10 cellular contexts compared by ENCODE assay signal in the genomic region with DNA sequence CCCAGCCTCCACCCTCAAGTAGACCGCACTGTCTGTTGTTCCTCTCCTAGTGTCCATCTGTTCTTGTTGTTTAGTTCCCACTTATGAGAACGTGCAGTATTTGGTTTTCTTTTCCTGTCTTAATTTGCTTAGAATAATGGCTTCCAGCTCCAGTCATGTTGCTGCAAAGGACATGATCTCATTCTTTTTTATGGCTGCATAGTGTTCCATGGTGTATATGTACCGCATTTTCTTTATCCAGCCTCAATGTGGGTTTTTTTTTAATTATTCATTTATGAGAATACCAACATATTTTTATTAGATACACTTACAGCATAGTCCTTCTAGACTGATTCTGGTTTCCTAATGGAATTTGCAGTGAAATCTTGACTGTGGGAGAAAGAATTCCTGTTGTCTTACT. TPM values are rescaled to one million over a fixed set of nuclear protein-coding genes. Genes with fewer than 3 reads are reported as not detected.
DNase-seq lines count a peak whose midpoint lies in the region; ATAC-seq, FAIRE-seq and TF ChIP-seq lines count a peak whose summit lies in the region.
"Had no signal": no experiment of that assay in that cellular context is flagged by ENCODE, and none has a peak within 500 bp of the region (broad histone marks: within the 10 kb centered on the region; RNA-seq: fewer than 3 reads in every experiment).

No MANE protein-coding gene starts in this region.

- H3K27ac Mint-ChIP-seq in Calu3 (ENCODE audit: unreplicated experiment): peak overlapping the region; percentile 58
- H3K27ac Mint-ChIP-seq in activated naive CD8-positive, alpha-beta T cell treated with anti-CD3 and anti-CD28 coated beads, Interleukin-2, amount 50 U/mL, for 24 hours: peak overlapping the region; percentile 89
- H3K27ac Mint-ChIP-seq in natural killer cell treated with Interleukin-12 subunit alpha and Interleukin-12 subunit beta and Interleukin-15 and Interleukin-18, amount 100 ng/mL, for 72 hours: peak overlapping the region; percentile 77 to 93

- TF ChIP-seq CTCF in Calu3 (IDR thresholded peaks at IDR 0.05; ENCODE audit: unreplicated experiment): no peak
- no peak for TF ChIP-seq CTCF in sigmoid colon (IDR thresholded peaks at IDR 0.05)
- no peak for TF ChIP-seq CTCF in kidney (IDR thresholded peaks at IDR 0.05; ENCODE audit: borderline replicate concordance, extremely low read depth, insufficient read depth)

- peak overlapping the region; percentile 87 for H3K4me3 Mint-ChIP-seq in Calu3 (ENCODE audit: low read depth, unreplicated experiment)
- H3K4me3 Mint-ChIP-seq in activated naive CD8-positive, alpha-beta T cell treated with anti-CD3 and anti-CD28 coated beads, Interleukin-2, amount 50 U/mL, for 24 hours: peak overlapping the region; percentile 91
- peak overlapping the region; percentile 94 for H3K4me3 Mint-ChIP-seq in natural killer cell treated with Interleukin-12 subunit alpha and Interleukin-12 subunit beta and Interleukin-15 and Interleukin-18, amount 100 ng/mL, for 72 hours

- H3K9ac ChIP-seq in HUES64 (ENCODE audit: low read depth, low read length) (no peak overlapping the region), kidney (ENCODE audit: low read length in 2 of 2) (no peak overlapping the region)

- H3K27ac ChIP-seq in HUES64 (ENCODE audit: low read depth, low read length): no peak overlapping the region
- H3K27ac ChIP-seq in sigmoid colon: no peak overlapping the region
- H3K27ac ChIP-seq in kidney (ENCODE audit: low read depth in 2 of 2, low read length in 2 of 2): no peak overlapping the region

- WGBS in HUES64: 94% methylated on average over 2 of the region's 3 CpGs
- WGBS in sigmoid colon, 2 donors: 75 to 86% methylated on average over 3 of the region's 3 CpGs

- no peak for TF ChIP-seq EP300 in sigmoid colon (IDR thresholded peaks at IDR 0.05)

- H3K36me3 ChIP-seq in HUES64 (ENCODE audit: insufficient read depth, low read length) (0 out of 2 replicates have a peak, but pooled peaks cover 2% of the 10 kb centered on the region), sigmoid colon (no peaks in the 10 kb centered on the region), kidney (ENCODE audit: control insufficient read depth in 1 of 2, insufficient read depth in 2 of 2, low read length in 2 of 2) (no peaks in the 10 kb centered on the region)

- peaks cover 6% of the 10 kb centered on the region; the same call in 1 of the 2 replicates for H3K4me1 ChIP-seq in HUES64 (ENCODE audit: insufficient read depth, low read length)
- peaks cover 0 to 27% (median 19%) of the 10 kb centered on the region in 4 donors for H3K4me1 ChIP-seq in sigmoid colon
- H3K4me1 ChIP-seq in kidney (ENCODE audit: control insufficient read depth in 1 of 2, insufficient read depth in 1 of 2, low read depth in 1 of 2, low read length in 2 of 2): no peaks in the 10 kb centered on the region

- H3K27me3 ChIP-seq in HUES64 (ENCODE audit: insufficient read depth, low read length) (no peaks in the 10 kb centered on the region), sigmoid colon (no peaks in the 10 kb centered on the region)

- FAIRE-seq in kidney (lab: Jason Lieb, UNC): no peak

- no peak for DNase-seq in Calu3
- DNase-seq in activated naive CD8-positive, alpha-beta T cell treated with anti-CD3 and anti-CD28 coated beads, Interleukin-2, amount 50 U/mL, for 24 hours: no peak
- no peak for DNase-seq in natural killer cell treated with Interleukin-12 subunit alpha and Interleukin-12 subunit beta and Interleukin-15 and Interleukin-18, amount 100 ng/mL, for 72 hours (ENCODE audit: low spot score)
- no peak for DNase-seq in sigmoid colon
- no peak for DNase-seq in kidney
- DNase-seq: mucosa of descending colon, NCI-H2171 had no signal

- ATAC-seq in activated naive CD8-positive, alpha-beta T cell treated with anti-CD3 and anti-CD28 coated beads, Interleukin-2, amount 50 U/mL, for 24 hours: no peak
- no peak for ATAC-seq in natural killer cell treated with Interleukin-12 subunit alpha and Interleukin-12 subunit beta and Interleukin-15 and Interleukin-18, amount 100 ng/mL, for 72 hours
- ATAC-seq in HG03469 (IDR thresholded peaks at IDR 0.05; ENCODE audit: unreplicated experiment): no peak
- no peak for ATAC-seq in HG03378 (IDR thresholded peaks at IDR 0.05; ENCODE audit: unreplicated experiment)

- TF ChIP-seq POLR2A in sigmoid colon (IDR thresholded peaks at IDR 0.05): no peak

- H3K27me3 Mint-ChIP-seq in Calu3 (ENCODE audit: unreplicated experiment): no peaks in the 10 kb centered on the region
- H3K27me3 Mint-ChIP-seq in activated naive CD8-positive, alpha-beta T cell treated with anti-CD3 and anti-CD28 coated beads, Interleukin-2, amount 50 U/mL, for 24 hours: no peaks in the 10 kb centered on the region
- no peaks in the 10 kb centered on the region for H3K27me3 Mint-ChIP-seq in natural killer cell treated with Interleukin-12 subunit alpha and Interleukin-12 subunit beta and Interleukin-15 and Interleukin-18, amount 100 ng/mL, for 72 hours

- H3K4me3 ChIP-seq in HUES64 (ENCODE audit: low read length) (peak overlapping the region; percentile 83), sigmoid colon (no peak overlapping the region), kidney (ENCODE audit: low read length in 2 of 2) (no peak overlapping the region)
- H3K4me3 ChIP-seq: mucosa of descending colon had no signal

- intact Hi-C loops in Calu3 (cut with micrococcal nuclease; ENCODE audit: unreplicated experiment): no loop called here
- intact Hi-C loops in sigmoid colon (cut with DNase I): no loop called here
- intact Hi-C loops in kidney (cut with DNase I): no loop called here

- H3K9me3 ChIP-seq in HUES64 (ENCODE audit: insufficient read depth, low read depth, low read length) (no peaks in the 10 kb centered on the region), sigmoid colon (no peaks in the 10 kb centered on the region), kidney (ENCODE audit: control insufficient read depth in 1 of 2, low read length in 2 of 2) (no peaks in the 10 kb centered on the region)
- H3K9me3 ChIP-seq: mucosa of descending colon had no signal

- peaks cover 10% of the 10 kb centered on the region for H3K4me1 Mint-ChIP-seq in Calu3 (ENCODE audit: low read depth, unreplicated experiment)
- peaks cover 59% of the 10 kb centered on the region for H3K4me1 Mint-ChIP-seq in activated naive CD8-positive, alpha-beta T cell treated with anti-CD3 and anti-CD28 coated beads, Interleukin-2, amount 50 U/mL, for 24 hours
- H3K4me1 Mint-ChIP-seq in natural killer cell treated with Interleukin-12 subunit alpha and Interleukin-12 subunit beta and Interleukin-15 and Interleukin-18, amount 100 ng/mL, for 72 hours (ENCODE audit: low read depth in 2 of 2): peaks cover 34% of the 10 kb centered on the region in 2 donors

- no TSS peak for BruUV-seq in Calu3 (replicated peaks; lab: Mats Ljungman, UMichigan)

- CTCF ChIA-PET in Calu3 (lab: Charles Lee): no interaction called here

- peaks cover 14% of the 10 kb centered on the region for H3K36me3 Mint-ChIP-seq in Calu3 (ENCODE audit: insufficient read depth, unreplicated experiment)
- peaks cover 28% of the 10 kb centered on the region for H3K36me3 Mint-ChIP-seq in activated naive CD8-positive, alpha-beta T cell treated with anti-CD3 and anti-CD28 coated beads, Interleukin-2, amount 50 U/mL, for 24 hours (ENCODE audit: low read depth)
- peaks cover 2% of the 10 kb centered on the region for H3K36me3 Mint-ChIP-seq in natural killer cell treated with Interleukin-12 subunit alpha and Interleukin-12 subunit beta and Interleukin-15 and Interleukin-18, amount 100 ng/mL, for 72 hours

- no peaks in the 10 kb centered on the region for H3K9me3 Mint-ChIP-seq in Calu3 (ENCODE audit: low read depth, unreplicated experiment)
- H3K9me3 Mint-ChIP-seq in activated naive CD8-positive, alpha-beta T cell treated with anti-CD3 and anti-CD28 coated beads, Interleukin-2, amount 50 U/mL, for 24 hours: no peaks in the 10 kb centered on the region
- H3K9me3 Mint-ChIP-seq in natural killer cell treated with Interleukin-12 subunit alpha and Interleukin-12 subunit beta and Interleukin-15 and Interleukin-18, amount 100 ng/mL, for 72 hours: no peaks in the 10 kb centered on the region

RNA-seq across cellular contexts. Expression of gene VMA21, which starts 1.3 kb away (rescaled TPM):
- 63.1 and 67.2 TPM in 2 replicates for total RNA-seq in Calu3 (2022)
- 27.1 TPM for polyA plus RNA-seq in HUES64 (2013, experiment 1 of 2)
- 28.7 TPM for polyA plus RNA-seq in HUES64 (2013, experiment 2 of 2)
- total RNA-seq in natural killer cell treated with Interleukin-12 subunit alpha and Interleukin-12 subunit beta and Interleukin-15 and Interleukin-18, amount 100 ng/mL, for 72 hours: 10 to 100 TPM; 21.2 to 25.2 TPM
- 10 to 100 TPM; 20.2 to 34.6 (median 25.0) TPM for total RNA-seq in sigmoid colon
- 1 to 10 TPM; 2.8 to 9.6 (median 4.2) TPM for polyA plus RNA-seq in sigmoid colon
- 38.5 TPM for total RNA-seq in kidney
- 16.9 TPM for polyA plus RNA-seq in kidney (ENCODE audit: insufficient read depth, low read depth, low replicate concordance)
